18 cellular contexts compared by ENCODE assay signal in genomic region chr2:151729837-151730236, GRCh38. TPM values are rescaled to one million over a fixed set of nuclear protein-coding genes. Genes with fewer than 3 reads are reported as not detected.
DNase-seq lines count a peak whose midpoint lies in the region; ATAC-seq and TF ChIP-seq lines count a peak whose summit lies in the region.
"Had no signal": no experiment of that assay in that cellular context is flagged by ENCODE, and none has a peak within 500 bp of the region (broad histone marks: within the 10 kb centered on the region; RNA-seq: fewer than 3 reads in every experiment).

No MANE protein-coding gene starts in this region.

- H3K4me3 Mint-ChIP-seq in H9 = no peak overlapping the region; a peak in 1 of 5 replicates
- peak overlapping the region in 3 of 4 donors; percentile 22 to 83 (median 31) for H3K4me3 Mint-ChIP-seq in IgD-negative memory B cell
- no peak overlapping the region for H3K4me3 Mint-ChIP-seq in neural progenitor cell
- no peak overlapping the region for H3K4me3 Mint-ChIP-seq in activated naive CD4-positive, alpha-beta T cell treated with anti-CD3 and anti-CD28 coated beads, Interleukin-2, amount 10 ng/mL, durations not matched to agents 7 days and 5 days
- no peak overlapping the region for H3K4me3 Mint-ChIP-seq in activated T-helper 17 cell treated with anti-CD3 and anti-CD28 coated beads, Interleukin-2, amount 50 U/mL, for 72 hours

- no peaks in the 10 kb centered on the region for H3K23me2 ChIP-seq in H9 (ENCODE audit: insufficient read length, low read depth, low read length, poor library complexity, severe bottlenecking)

- no peaks in the 10 kb centered on the region for H3K27me3 Mint-ChIP-seq in H9 (ENCODE audit: low read depth)
- no peaks in the 10 kb centered on the region for H3K27me3 Mint-ChIP-seq in IgD-negative memory B cell
- H3K27me3 Mint-ChIP-seq in neural progenitor cell (ENCODE audit: insufficient read depth, low read depth) = peaks cover 4% of the 10 kb centered on the region
- no peaks in the 10 kb centered on the region for H3K27me3 Mint-ChIP-seq in activated naive CD4-positive, alpha-beta T cell treated with anti-CD3 and anti-CD28 coated beads, Interleukin-2, amount 10 ng/mL, durations not matched to agents 7 days and 5 days
- peaks cover under 1% of the 10 kb centered on the region for H3K27me3 Mint-ChIP-seq in activated T-helper 17 cell treated with anti-CD3 and anti-CD28 coated beads, Interleukin-2, amount 50 U/mL, for 72 hours

- no peak overlapping the region for H3T11ph ChIP-seq in H9 (ENCODE audit: low read length)

- no peak overlapping the region for H3K4me2 ChIP-seq in H9 (ENCODE audit: insufficient read depth, insufficient read length, low read length)
- no peak overlapping the region for H3K4me2 ChIP-seq in neural progenitor cell
- H3K4me2 ChIP-seq: PC-9 had no signal

- no peak overlapping the region for H4K91ac ChIP-seq in H9 (ENCODE audit: insufficient read length, low read depth, low read length)

- H3K14ac ChIP-seq in H9 (ENCODE audit: insufficient read depth, low read length) = no peak overlapping the region

- H3K36me3 ChIP-seq in neural progenitor cell (no peaks in the 10 kb centered on the region), upper lobe of right lung (no peaks in the 10 kb centered on the region)
- H3K36me3 ChIP-seq: uterus had no signal

- no peak overlapping the region for H2BK120ac ChIP-seq in H9 (ENCODE audit: low read depth, low read length, poor library complexity, severe bottlenecking)

- H2AFZ ChIP-seq in H9 (ENCODE audit: low read length) (no peak overlapping the region), neural progenitor cell (replicated peaks) (peak overlapping the region; percentile 40)
- H2AFZ ChIP-seq: PC-9 had no signal

- no peak overlapping the region for H3K18ac ChIP-seq in H9 (ENCODE audit: insufficient read length, low read depth, low read length)

- H3K36me3 Mint-ChIP-seq in H9 (ENCODE audit: insufficient read depth in 1 of 3, low read depth in 3 of 3) = no peaks in the 10 kb centered on the region
- no peaks in the 10 kb centered on the region for H3K36me3 Mint-ChIP-seq in IgD-negative memory B cell
- H3K36me3 Mint-ChIP-seq in neural progenitor cell = no peaks in the 10 kb centered on the region
- H3K36me3 Mint-ChIP-seq in activated naive CD4-positive, alpha-beta T cell treated with anti-CD3 and anti-CD28 coated beads, Interleukin-2, amount 10 ng/mL, durations not matched to agents 7 days and 5 days = no peaks in the 10 kb centered on the region
- H3K36me3 Mint-ChIP-seq in activated T-helper 17 cell treated with anti-CD3 and anti-CD28 coated beads, Interleukin-2, amount 50 U/mL, for 72 hours (ENCODE audit: low read depth) = no peaks in the 10 kb centered on the region

- no peak overlapping the region for H3K4ac ChIP-seq in H9 (ENCODE audit: low read depth, low read length)

- H3K4me1 ChIP-seq in H9 (ENCODE audit: insufficient read depth, low read length) (peaks cover 11% of the 10 kb centered on the region), neural progenitor cell (peaks cover 8% of the 10 kb centered on the region), upper lobe of right lung (no peaks in the 10 kb centered on the region)
- H3K4me1 ChIP-seq: uterus had no signal

- H3K27me3 ChIP-seq in H9 (ENCODE audit: insufficient read depth, low read length) = no peaks in the 10 kb centered on the region
- no peaks in the 10 kb centered on the region for H3K27me3 ChIP-seq in neural progenitor cell
- H3K27me3 ChIP-seq in upper lobe of right lung = no peaks in the 10 kb centered on the region
- H3K27me3 ChIP-seq: uterus had no signal

- H2AK5ac ChIP-seq in H9 (ENCODE audit: insufficient read length, low read length) = no peak overlapping the region

- H4K8ac ChIP-seq in H9 (replicated peaks; ENCODE audit: insufficient read length, low read depth, low read length) = no peak overlapping the region

- H2BK12ac ChIP-seq in H9 (ENCODE audit: insufficient read length, low read depth, low read length) = no peak overlapping the region

- no peak overlapping the region for H2BK5ac ChIP-seq in H9 (ENCODE audit: insufficient read length, low read length)

- CTCF ChIA-PET in activated naive CD4-positive, alpha-beta T cell treated with anti-CD3 and anti-CD28 coated beads, Interleukin-2, amount 10 ng/mL, durations not matched to agents 7 days and 5 days (lab: Charles Lee) = no interaction called here

- no CpG with 5 or more reads among the region's 1 CpG for whole genome bisulfite sequencing in H9 (ENCODE audit: extremely low coverage, insufficient read length, low lambda C conversion rate)

- ATAC-seq in GM18867 (IDR thresholded peaks at IDR 0.05; ENCODE audit: unreplicated experiment) (peak; percentile 27), upper lobe of right lung (no peak)
- ATAC-seq in activated T-helper 17 cell treated with anti-CD3 and anti-CD28 coated beads, Interleukin-2, amount 50 U/mL, for 72 hours (replicated peaks) = no peak
- ATAC-seq: left colon had no signal

- H3K56ac ChIP-seq in H9 (ENCODE audit: insufficient read length, low read depth, low read length) = no peak overlapping the region

- no peak overlapping the region for H4K5ac ChIP-seq in H9 (ENCODE audit: insufficient read length, low read depth, low read length)

- H3K27ac Mint-ChIP-seq in H9 = peak overlapping the region; percentile 21 to 55 (median 22); a peak in 4 of 7 replicates
- peak overlapping the region in 1 of 3 donors; percentile 65 for H3K27ac Mint-ChIP-seq in IgD-negative memory B cell
- H3K27ac Mint-ChIP-seq in neural progenitor cell = no peak overlapping the region
- H3K27ac Mint-ChIP-seq in activated naive CD4-positive, alpha-beta T cell treated with anti-CD3 and anti-CD28 coated beads, Interleukin-2, amount 10 ng/mL, durations not matched to agents 7 days and 5 days = no peak overlapping the region
- H3K27ac Mint-ChIP-seq in activated T-helper 17 cell treated with anti-CD3 and anti-CD28 coated beads, Interleukin-2, amount 50 U/mL, for 72 hours = no peak overlapping the region

- H3K9me3 Mint-ChIP-seq in H9 = no peaks in the 10 kb centered on the region
- peaks cover 0 to under 1% (median 0%) of the 10 kb centered on the region in 3 donors for H3K9me3 Mint-ChIP-seq in IgD-negative memory B cell
- no peaks in the 10 kb centered on the region for H3K9me3 Mint-ChIP-seq in neural progenitor cell
- H3K9me3 Mint-ChIP-seq in activated naive CD4-positive, alpha-beta T cell treated with anti-CD3 and anti-CD28 coated beads, Interleukin-2, amount 10 ng/mL, durations not matched to agents 7 days and 5 days = no peaks in the 10 kb centered on the region
- H3K9me3 Mint-ChIP-seq in activated T-helper 17 cell treated with anti-CD3 and anti-CD28 coated beads, Interleukin-2, amount 50 U/mL, for 72 hours = peaks cover under 1% of the 10 kb centered on the region

- H3K79me1 ChIP-seq in H9 (ENCODE audit: insufficient read depth, low read depth, low read length, poor library complexity, severe bottlenecking) = no peaks in the 10 kb centered on the region

- H3K9ac ChIP-seq in H9 (ENCODE audit: extremely low read depth, insufficient read length, low read length) (no peak overlapping the region), neural progenitor cell (no peak overlapping the region)

- H2BK20ac ChIP-seq in H9 (ENCODE audit: low read depth, low read length, poor library complexity, severe bottlenecking) = no peak overlapping the region

- H3K4me3 ChIP-seq in neural progenitor cell = no peak overlapping the region
- no peak overlapping the region for H3K4me3 ChIP-seq in upper lobe of right lung
- H3K4me3 ChIP-seq: PC-9, uterus had no signal

- H3K23ac ChIP-seq in H9 (ENCODE audit: insufficient read length, low read depth, low read length) = no peak overlapping the region

- H3F3A ChIP-seq in neural progenitor cell (ENCODE audit: low read depth) = no peaks in the 10 kb centered on the region

- TF ChIP-seq CTCF in H9 (conservative IDR thresholded peaks at IDR 0.05) = no peak
- TF ChIP-seq CTCF in neural progenitor cell (IDR thresholded peaks at IDR 0.05) = no peak
- TF ChIP-seq CTCF in upper lobe of right lung (IDR thresholded peaks at IDR 0.05) = no peak

- H2BK15ac ChIP-seq in H9 (ENCODE audit: low read depth, low read length) = no peak overlapping the region

- intact Hi-C loops in upper lobe of right lung (cut with DNase I) = no loop called here
- intact Hi-C loops in head of caudate nucleus (cut with DNase I) = no loop called here

- H3K9me3 ChIP-seq in H9 (ENCODE audit: control insufficient read depth, low read depth, low read length) = no peaks in the 10 kb centered on the region
- no peaks in the 10 kb centered on the region for H3K9me3 ChIP-seq in neural progenitor cell (ENCODE audit: low read depth)
- H3K9me3 ChIP-seq in upper lobe of right lung = no peaks in the 10 kb centered on the region
- H3K9me3 ChIP-seq: uterus had no signal

- H3K27ac ChIP-seq in H9 (ENCODE audit: insufficient read length, low read depth, low read length) = peak overlapping the region; percentile 6
- H3K27ac ChIP-seq in neural progenitor cell = no peak overlapping the region
- no peak overlapping the region for H3K27ac ChIP-seq in upper lobe of right lung
- H3K27ac ChIP-seq: PC-9, uterus had no signal

- H4K20me1 ChIP-seq in H9 (ENCODE audit: control insufficient read depth, insufficient read depth, insufficient read length) (no peaks in the 10 kb centered on the region), neural progenitor cell (ENCODE audit: low read depth) (no peaks in the 10 kb centered on the region)

- no peaks in the 10 kb centered on the region for H3K79me2 ChIP-seq in H9 (ENCODE audit: insufficient read depth, low read length)
- no peaks in the 10 kb centered on the region for H3K79me2 ChIP-seq in neural progenitor cell (ENCODE audit: low read depth)

- H3K4me1 Mint-ChIP-seq in H9 = peaks cover 49 to 52% of the 10 kb centered on the region in 2 experiments
- peaks cover 19 to 21% (median 21%) of the 10 kb centered on the region in 3 donors for H3K4me1 Mint-ChIP-seq in IgD-negative memory B cell
- H3K4me1 Mint-ChIP-seq in neural progenitor cell = peaks cover 6% of the 10 kb centered on the region
- no peaks in the 10 kb centered on the region for H3K4me1 Mint-ChIP-seq in activated naive CD4-positive, alpha-beta T cell treated with anti-CD3 and anti-CD28 coated beads, Interleukin-2, amount 10 ng/mL, durations not matched to agents 7 days and 5 days
- H3K4me1 Mint-ChIP-seq in activated T-helper 17 cell treated with anti-CD3 and anti-CD28 coated beads, Interleukin-2, amount 50 U/mL, for 72 hours = no peaks in the 10 kb centered on the region

- DNase-seq in H9 = no peak
- DNase-seq in neural progenitor cell (ENCODE audit: low spot score) = no peak
- DNase-seq in activated naive CD4-positive, alpha-beta T cell treated with anti-CD3 and anti-CD28 coated beads, Interleukin-2, amount 10 ng/mL, durations not matched to agents 7 days and 5 days = no peak
- no peak for DNase-seq in upper lobe of right lung
- no peak for DNase-seq in head of caudate nucleus
- DNase-seq: activated CD4-positive, alpha-beta T cell treated with anti-CD3 and anti-CD28 coated beads, Interleukin-2, amount 50 U/mL, for 48 hours; activated T-cell treated with anti-CD3 and anti-CD28 coated beads, Interleukin-2, amount 50 U/mL, for 48 hours; Calu3; effector CD4-positive, alpha-beta T cell; left colon; NCI-H69; PC-9; posterior cingulate gyrus; stimulated activated naive CD4-positive, alpha-beta T cell treated with Interleukin-2 at 50 U/mL for 16 hours; uterus had no signal

RNA-seq across cellular contexts. Expression of gene NEB, which starts 4.4 kb away (rescaled TPM):
- 0.75 and 0.98 TPM in 2 replicates for total RNA-seq in H9 (2021)
- polyA plus RNA-seq in IgD-negative memory B cell = 1.4 TPM
- 0.49 and 0.53 TPM in 2 replicates for total RNA-seq in neural progenitor cell (ENCODE audit: low replicate concordance)
- 1.9 TPM for total RNA-seq in upper lobe of right lung
- total RNA-seq in activated T-helper 17 cell treated with anti-CD3 and anti-CD28 coated beads, Interleukin-2, amount 50 U/mL, for 72 hours = 1 to 10 TPM in 1 of 2 donors, under 1 TPM in 1; 0.63 to 1.3 TPM

Comparison
In these comparisons a context has a peak if more than half of its experiments do, and no peak if none do; other contexts are left out.
1. H3K27ac Mint-ChIP-seq: peak in H9 (3 of 3); none in neural progenitor cell (single experiment), activated naive CD4-positive, alpha-beta T cell treated with anti-CD3 and anti-CD28 coated beads, Interleukin-2, amount 10 ng/mL, durations not matched to agents 7 days and 5 days (single experiment) and activated T-helper 17 cell treated with anti-CD3 and anti-CD28 coated beads, Interleukin-2, amount 50 U/mL, for 72 hours (single experiment).
2. H3K4me3 Mint-ChIP-seq: peak in IgD-negative memory B cell (3 of 4); none in H9 (0 of 2), neural progenitor cell (single experiment), activated naive CD4-positive, alpha-beta T cell treated with anti-CD3 and anti-CD28 coated beads, Interleukin-2, amount 10 ng/mL, durations not matched to agents 7 days and 5 days (single experiment) and activated T-helper 17 cell treated with anti-CD3 and anti-CD28 coated beads, Interleukin-2, amount 50 U/mL, for 72 hours (single experiment).